2 cellular contexts compared by ENCODE assay signal in genomic region chr11:61897387-61898246, GRCh38.
A peak's percentile ranks its signal among the peaks of the same experiment; 100 is the strongest.
TF ChIP-seq lines count a peak whose summit lies in the region.

No MANE protein-coding gene starts in this region.

TF ChIP-seq in HEK293, 187 proteins besides CTCF, POLR2A, EP300 and RAD21 (continued from another document):
- TF ChIP-seq PRDM4 (tag by site-specific recombination; IDR thresholded peaks at IDR 0.05) (no peak), ZNF2 (tag by site-specific recombination; IDR thresholded peaks at IDR 0.05) (peak; percentile 93), ZBTB17 (tag by site-specific recombination; IDR thresholded peaks at IDR 0.05) (0 out of 2 replicates have a peak, but pooled peaks have one; percentile 17), OSR2 (tag by site-specific recombination; IDR thresholded peaks at IDR 0.05) (no peak), ZFHX2 (tag by site-specific recombination; conservative IDR thresholded peaks at IDR 0.05) (peak; percentile 97), BCL11B (tag by site-specific recombination; IDR thresholded peaks at IDR 0.05; ENCODE audit: low read depth) (no peak), ZNF426 (tag by site-specific recombination; IDR thresholded peaks at IDR 0.05) (no peak), ZNF223 (tag by site-specific recombination; IDR thresholded peaks at IDR 0.05) (no peak), ZNF350 (tag by site-specific recombination; IDR thresholded peaks at IDR 0.05) (no peak), ZBTB48 (tag by site-specific recombination; IDR thresholded peaks at IDR 0.05) (peak; percentile 51; the same call in 1 of the 2 replicates), PATZ1 (tag by site-specific recombination; IDR thresholded peaks at IDR 0.05) (0 out of 2 replicates have a peak, but pooled peaks have one; percentile 30), ZNF654 (tag by site-specific recombination; IDR thresholded peaks at IDR 0.05; ENCODE audit: low read depth) (peak; percentile 59), ZNF311 (tag by site-specific recombination; IDR thresholded peaks at IDR 0.05; ENCODE audit: borderline replicate concordance) (no peak), ZNF394 (tag by site-specific recombination; IDR thresholded peaks at IDR 0.05; ENCODE audit: borderline replicate concordance) (no peak)
TF ChIP-seq in HEK293: peak in this region for 7.

TF ChIP-seq in H1, 55 proteins besides CTCF, POLR2A, EP300 and RAD21 (continued from another document):
- TF ChIP-seq BACH1 (IDR thresholded peaks at IDR 0.05; ENCODE audit: low read length): peak; percentile 35; the same call in 1 of the 2 replicates
- TF ChIP-seq RBBP5 (IDR thresholded peaks at IDR 0.05; ENCODE audit: borderline replicate concordance, low read depth, low read length): no peak
- TF ChIP-seq EZH2 (IDR thresholded peaks at IDR 0.05; ENCODE audit: low read depth, low read length, severe bottlenecking): no peak
- 0 out of 4 replicates have a peak, but pooled peaks of 1 of the 2 experiments have one; percentile 21 for TF ChIP-seq SIN3A (conservative IDR thresholded peaks at IDR 0.05 in 1 of 2, IDR thresholded peaks at IDR 0.05 in 1 of 2; ENCODE audit: low read depth in 1 of 2, low read length in 2 of 2)
